1 cellular context compared by ENCODE assay signal in the genomic region with DNA sequence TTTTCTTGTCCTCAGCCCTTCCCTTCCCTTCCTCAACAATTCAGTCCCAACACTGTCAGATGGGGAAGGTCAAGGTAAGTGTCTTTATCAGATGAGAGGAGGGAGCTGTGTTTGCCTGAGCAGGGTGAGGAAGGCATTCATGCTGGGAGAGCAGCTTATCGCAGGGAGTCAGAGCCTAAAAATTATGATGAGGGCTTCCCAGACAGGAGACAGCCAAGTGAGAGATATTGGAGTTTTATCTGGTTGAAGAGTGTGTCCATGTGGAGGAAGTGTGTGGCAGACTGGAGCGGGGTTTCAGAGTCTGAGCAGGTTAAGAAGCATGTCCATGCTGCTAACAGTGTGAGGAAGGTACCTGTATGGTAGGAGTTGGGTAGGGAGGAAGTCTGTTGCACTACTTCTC.
A peak's percentile ranks its signal among the peaks of the same experiment; 100 is the strongest.
TF ChIP-seq lines count a peak whose summit lies in the region.

No MANE protein-coding gene starts in this region.

TF ChIP-seq in K562, 482 proteins besides CTCF, POLR2A, EP300 and RAD21 (continued from another document):
- TF ChIP-seq, protein P1, sequence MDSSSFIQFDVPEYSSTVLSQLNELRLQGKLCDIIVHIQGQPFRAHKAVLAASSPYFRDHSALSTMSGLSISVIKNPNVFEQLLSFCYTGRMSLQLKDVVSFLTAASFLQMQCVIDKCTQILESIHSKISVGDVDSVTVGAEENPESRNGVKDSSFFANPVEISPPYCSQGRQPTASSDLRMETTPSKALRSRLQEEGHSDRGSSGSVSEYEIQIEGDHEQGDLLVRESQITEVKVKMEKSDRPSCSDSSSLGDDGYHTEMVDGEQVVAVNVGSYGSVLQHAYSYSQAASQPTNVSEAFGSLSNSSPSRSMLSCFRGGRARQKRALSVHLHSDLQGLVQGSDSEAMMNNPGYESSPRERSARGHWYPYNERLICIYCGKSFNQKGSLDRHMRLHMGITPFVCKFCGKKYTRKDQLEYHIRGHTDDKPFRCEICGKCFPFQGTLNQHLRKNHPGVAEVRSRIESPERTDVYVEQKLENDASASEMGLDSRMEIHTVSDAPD (CRISPR knock-in tag; IDR thresholded peaks at IDR 0.05), result no peak
- TF ChIP-seq ZBTB49 (CRISPR knock-in tag; IDR thresholded peaks at IDR 0.05; ENCODE audit: borderline replicate concordance) (no peak), ARHGAP35 (IDR thresholded peaks at IDR 0.05; ENCODE audit: partially characterized antibody) (no peak), DACH1 (IDR thresholded peaks at IDR 0.05; ENCODE audit: partially characterized antibody) (no peak), YY1 (IDR thresholded peaks at IDR 0.05; ENCODE audit: borderline replicate concordance in 1 of 3, control insufficient read depth in 1 of 3, extremely low read depth in 1 of 3, insufficient read depth in 3 of 3, insufficient read length in 1 of 3, insufficient replicate concordance in 2 of 3, low read depth in 1 of 3, low read length in 2 of 3) (peak in 1 of 3 experiments; percentile 7), SMARCA4 (IDR thresholded peaks at IDR 0.05) (peak; percentile 89), ZNF280A (IDR thresholded peaks at IDR 0.05; ENCODE audit: low read depth, partially characterized antibody) (no peak)
TF ChIP-seq in K562: peak in this region for 66.
